Comparison of ENCODE assay signal across 1 cellular context in the genomic region with DNA sequence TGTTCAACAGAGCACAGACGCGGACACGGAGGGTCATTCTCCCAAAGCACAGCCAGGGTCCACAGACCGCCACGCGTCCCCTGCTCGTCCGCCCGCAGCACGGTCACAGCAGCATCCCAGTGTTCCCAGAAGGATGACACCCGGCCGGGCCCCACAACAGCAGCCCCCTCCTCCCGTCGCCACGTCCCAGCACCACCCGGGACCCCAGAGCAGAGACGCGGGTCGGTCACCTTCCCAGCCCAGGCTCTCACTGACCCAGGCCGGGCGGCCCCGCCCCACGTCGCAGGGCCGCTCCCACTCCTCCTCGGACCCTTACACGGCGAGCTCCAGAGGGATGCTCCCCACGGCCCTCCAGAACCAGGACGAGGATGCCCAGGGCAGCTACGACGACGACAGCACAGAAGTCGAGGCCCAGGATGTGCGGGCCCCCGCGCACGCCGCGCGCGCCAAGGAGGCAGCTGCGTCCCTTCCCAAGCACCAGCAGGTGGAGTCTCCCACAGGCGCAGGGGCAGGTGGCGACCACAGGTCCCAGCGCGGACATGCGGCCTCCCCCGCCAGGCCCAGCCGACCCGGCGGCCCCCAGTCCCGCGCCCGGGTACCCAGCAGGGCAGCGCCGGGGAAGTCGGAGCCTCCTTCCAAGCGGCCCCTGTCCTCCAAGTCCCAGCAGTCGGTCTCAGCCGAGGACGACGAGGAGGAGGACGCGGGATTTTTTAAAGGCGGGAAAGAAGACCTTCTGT.
TF ChIP-seq lines count a peak whose summit lies in the region.

No MANE protein-coding gene starts in this region.

TF ChIP-seq in WTC11, 78 proteins besides CTCF, POLR2A, EP300 and RAD21 (continued from another document):
- TF ChIP-seq, protein P1, sequence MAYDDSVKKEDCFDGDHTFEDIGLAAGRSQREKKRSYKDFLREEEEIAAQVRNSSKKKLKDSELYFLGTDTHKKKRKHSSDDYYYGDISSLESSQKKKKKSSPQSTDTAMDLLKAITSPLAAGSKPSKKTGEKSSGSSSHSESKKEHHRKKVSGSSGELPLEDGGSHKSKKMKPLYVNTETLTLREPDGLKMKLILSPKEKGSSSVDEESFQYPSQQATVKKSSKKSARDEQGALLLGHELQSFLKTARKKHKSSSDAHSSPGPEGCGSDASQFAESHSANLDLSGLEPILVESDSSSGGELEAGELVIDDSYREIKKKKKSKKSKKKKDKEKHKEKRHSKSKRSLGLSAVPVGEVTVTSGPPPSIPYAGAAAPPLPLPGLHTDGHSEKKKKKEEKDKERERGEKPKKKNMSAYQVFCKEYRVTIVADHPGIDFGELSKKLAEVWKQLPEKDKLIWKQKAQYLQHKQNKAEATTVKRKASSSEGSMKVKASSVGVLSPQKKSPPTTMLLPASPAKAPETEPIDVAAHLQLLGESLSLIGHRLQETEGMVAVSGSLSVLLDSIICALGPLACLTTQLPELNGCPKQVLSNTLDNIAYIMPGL (CRISPR knock-in tag; IDR thresholded peaks at IDR 0.05): peak; percentile 57
- 0 out of 2 replicates have a peak, but pooled peaks have one; percentile 28 for TF ChIP-seq MYBL2 (CRISPR knock-in tag; IDR thresholded peaks at IDR 0.05)
